Comparison of ENCODE assay signal across 11 cellular contexts in the genomic region with DNA sequence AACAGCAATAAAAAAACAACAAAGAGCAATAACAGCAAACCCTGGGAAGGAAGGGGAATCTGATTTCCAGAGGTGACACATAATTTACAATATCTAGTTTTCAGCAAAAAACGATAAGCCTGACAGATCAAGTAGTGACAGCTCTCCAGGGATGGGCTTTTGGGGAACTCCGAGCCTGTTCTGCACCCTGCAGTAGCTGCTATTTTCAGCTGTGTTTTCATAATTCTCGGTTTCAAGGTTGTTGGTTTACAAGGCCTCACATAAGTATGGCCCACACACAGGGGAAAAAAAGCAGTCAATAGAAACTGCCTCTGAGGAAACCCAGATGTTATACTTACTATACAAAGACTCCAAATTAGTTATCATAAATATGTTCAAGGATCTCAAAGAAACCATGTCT.
DNase-seq lines count a peak whose midpoint lies in the region; ATAC-seq and TF ChIP-seq lines count a peak whose summit lies in the region.
"Had no signal": no experiment of that assay in that cellular context is flagged by ENCODE, and none has a peak within 500 bp of the region (broad histone marks: within the 10 kb centered on the region; RNA-seq: fewer than 3 reads in every experiment).

No MANE protein-coding gene starts in this region.

- TF ChIP-seq CTCF in adrenal gland (IDR thresholded peaks at IDR 0.05), result no peak

- H3K4me3 ChIP-seq in adrenal gland, result no peak overlapping the region
- no peak overlapping the region for H3K4me3 ChIP-seq in Karpas-422 (ENCODE audit: low read length)

- no peak overlapping the region for H3K27ac Mint-ChIP-seq in T-helper 2 cell treated with Interferon-gamma antibody and Interleukin-4, amounts not matched to agents 5 μg/mL and 100 μg/mL, for 36 hours

- no peaks in the 10 kb centered on the region for H3K9me2 ChIP-seq in Karpas-422 (replicated peaks; ENCODE audit: insufficient read depth, low read length)

- H3K9me3 ChIP-seq in adrenal gland (replicated peaks in 1 of 3) (no peaks in the 10 kb centered on the region), Karpas-422 (ENCODE audit: low read length) (no peaks in the 10 kb centered on the region)

- intact Hi-C loops in adrenal gland (cut with DNase I) (no loop called here), Right ventricle myocardium superior (cut with DNase I) (no loop called here)

- H2AFZ ChIP-seq in Karpas-422 (ENCODE audit: low read length), result no peak overlapping the region

- H3K4me1 Mint-ChIP-seq in T-helper 2 cell treated with Interferon-gamma antibody and Interleukin-4, amounts not matched to agents 5 μg/mL and 100 μg/mL, for 36 hours (ENCODE audit: low read depth), result peaks cover 46% of the 10 kb centered on the region

- no peak overlapping the region for H3K9ac ChIP-seq in Karpas-422 (ENCODE audit: low read length)

- ATAC-seq in GM18499 (IDR thresholded peaks at IDR 0.05; ENCODE audit: insufficient read depth, unreplicated experiment) (peak; percentile 79), GM19372 (IDR thresholded peaks at IDR 0.05; ENCODE audit: low read depth, unreplicated experiment) (peak; percentile 98), HG02973 (IDR thresholded peaks at IDR 0.05; ENCODE audit: unreplicated experiment) (peak; percentile 92), Right ventricle myocardium superior (ENCODE audit: poor library complexity) (no peak)

- H3K27ac ChIP-seq in adrenal gland (no peak overlapping the region), Karpas-422 (ENCODE audit: low read length) (no peak overlapping the region)

- H3K9me3 Mint-ChIP-seq in T-helper 2 cell treated with Interferon-gamma antibody and Interleukin-4, amounts not matched to agents 5 μg/mL and 100 μg/mL, for 36 hours, result peaks cover 24% of the 10 kb centered on the region

- no peaks in the 10 kb centered on the region for H4K20me1 ChIP-seq in Karpas-422 (ENCODE audit: insufficient read depth, low read depth, low read length)

- no peak overlapping the region for H3K4me3 Mint-ChIP-seq in T-helper 2 cell treated with Interferon-gamma antibody and Interleukin-4, amounts not matched to agents 5 μg/mL and 100 μg/mL, for 36 hours

- no peaks in the 10 kb centered on the region for H3K27me3 ChIP-seq in adrenal gland
- no peaks in the 10 kb centered on the region; the same call in 1 of the 2 replicates for H3K27me3 ChIP-seq in Karpas-422 (ENCODE audit: low read length)

- no peaks in the 10 kb centered on the region for H3K4me1 ChIP-seq in adrenal gland (replicated peaks in 1 of 2)
- peaks cover 7% of the 10 kb centered on the region; the same call in 1 of the 2 replicates for H3K4me1 ChIP-seq in Karpas-422 (ENCODE audit: low read length)

- H3K27me3 Mint-ChIP-seq in T-helper 2 cell treated with Interferon-gamma antibody and Interleukin-4, amounts not matched to agents 5 μg/mL and 100 μg/mL, for 36 hours (ENCODE audit: low read depth), result peaks cover 2% of the 10 kb centered on the region

- H3K4me2 ChIP-seq in Karpas-422 (ENCODE audit: low read depth, low read length, poor library complexity, severe bottlenecking), result no peak overlapping the region

- H3K36me3 ChIP-seq in adrenal gland (replicated peaks in 1 of 2), result no peaks in the 10 kb centered on the region
- no peaks in the 10 kb centered on the region for H3K36me3 ChIP-seq in Karpas-422 (ENCODE audit: insufficient read depth, low read length)

- no peaks in the 10 kb centered on the region for H3K79me2 ChIP-seq in Karpas-422 (ENCODE audit: low read length)

- peaks cover 19% of the 10 kb centered on the region for H3K36me3 Mint-ChIP-seq in T-helper 2 cell treated with Interferon-gamma antibody and Interleukin-4, amounts not matched to agents 5 μg/mL and 100 μg/mL, for 36 hours (ENCODE audit: low read depth)

- WGBS in adrenal gland, 4 donors, result 22 to 38% (median 27%) methylated on average over 3 of the region's 3 CpGs

- DNase-seq in T-helper 2 cell treated with Interferon-gamma antibody and Interleukin-4, amounts not matched to agents 5 μg/mL and 100 μg/mL, for 36 hours (ENCODE audit: low spot score), result peak; percentile 56
- DNase-seq in superior temporal gyrus (ENCODE audit: extremely low spot score) (no peak), adrenal gland (no peak), Right ventricle myocardium superior (no peak), Karpas-422 (no peak)
- DNase-seq: effector CD4-positive, alpha-beta T cell; IMR-90; posterior cingulate gyrus had no signal

- TF ChIP-seq POLR2A in adrenal gland (IDR thresholded peaks at IDR 0.05), result no peak
